8 cellular contexts compared by ENCODE assay signal in genomic region chr18:32019251-32019943, GRCh38. TPM values are rescaled to one million over a fixed set of nuclear protein-coding genes. Genes with fewer than 3 reads are reported as not detected.
DNase-seq lines count a peak whose midpoint lies in the region; ATAC-seq, FAIRE-seq and TF ChIP-seq lines count a peak whose summit lies in the region.

No MANE protein-coding gene starts in this region.

- no peaks in the 10 kb centered on the region for H3K27me3 ChIP-seq in Loucy (ENCODE audit: insufficient read depth, low read length, poor library complexity, severe bottlenecking)

- peaks cover 20% of the 10 kb centered on the region for H3K4me1 ChIP-seq in Loucy (ENCODE audit: insufficient read depth, low read length, poor library complexity, severe bottlenecking)

- H3K36me3 ChIP-seq in Loucy (ENCODE audit: insufficient read depth, low read length): no peaks in the 10 kb centered on the region

- peak overlapping the region; percentile 96 for H3K9ac ChIP-seq in Loucy (ENCODE audit: low read depth, low read length, poor library complexity, severe bottlenecking)

- no peak for ATAC-seq in HG03439 (IDR thresholded peaks at IDR 0.05; ENCODE audit: unreplicated experiment)

- DNase-seq in GM12892 (ENCODE audit: insufficient read length) (peak; percentile 39), caudate nucleus (lab: John Stamatoyannopoulos, UW) (peak in 36 of 61 donors; percentile 11 to 67 (median 36)), kidney tubule cell (ENCODE audit: low spot score) (peak; percentile 40), epidermal melanocyte (ENCODE audit: insufficient read length, low spot score) (no peak)
- peak; percentile 35 for DNase-seq in activated CD4-positive, CD25-positive, alpha-beta regulatory T cell treated with anti-CD3 and anti-CD28 coated beads, Interleukin-2, amount 50 U/mL, for 16 hours (ENCODE audit: low read depth, low spot score)
- peak in 3 of 4 experiments; percentile 14 to 30 (median 21) for DNase-seq in stimulated activated CD4-positive, alpha-beta T cell treated with anti-CD3 and anti-CD28 coated beads, Interleukin-1b, Interleukin-23, amount 100 ng/mL, for 24 hours (ENCODE audit: low read depth in 4 of 4, low spot score in 1 of 4)

- H2AFZ ChIP-seq in Loucy (ENCODE audit: low read length): peak overlapping the region; percentile 88

- TF ChIP-seq CTCF in Loucy (conservative IDR thresholded peaks at IDR 0.05; ENCODE audit: low read length): peak; percentile 44

- H3K9me3 ChIP-seq in Loucy (ENCODE audit: insufficient read depth, low read depth, low read length): no peaks in the 10 kb centered on the region

- peaks cover 42% of the 10 kb centered on the region for H3K79me2 ChIP-seq in Loucy (ENCODE audit: insufficient read depth, low read length)

- H3K4me2 ChIP-seq in Loucy (ENCODE audit: low read depth, low read length, poor library complexity, severe bottlenecking): peak overlapping the region; percentile 87

- peak overlapping the region; percentile 93 for H3K4me3 ChIP-seq in Loucy (ENCODE audit: low read length, poor library complexity, severe bottlenecking)

- peak overlapping the region; percentile 95 for H3K27ac ChIP-seq in caudate nucleus (ENCODE audit: low read depth, low read length)

- no peaks in the 10 kb centered on the region for H3K9me2 ChIP-seq in Loucy (replicated peaks; ENCODE audit: low read depth, low read length)

- no peaks in the 10 kb centered on the region for H4K20me1 ChIP-seq in Loucy (ENCODE audit: insufficient read depth, low read length, poor library complexity, severe bottlenecking)

- H3F3A ChIP-seq in Loucy (ENCODE audit: low read depth): peaks cover 8% of the 10 kb centered on the region; the same call in 1 of the 2 replicates

- TF ChIP-seq POLR2A in GM12892 (IDR thresholded peaks at IDR 0.05; ENCODE audit: low read depth, low read length): no peak

- peak; percentile 58 for FAIRE-seq in GM12892 (lab: Jason Lieb, UNC)

RNA-seq across cellular contexts. Expression of gene RNF125, which starts 0.8 kb away (rescaled TPM):
- polyA plus RNA-seq in GM12892 (2012; ENCODE audit: missing spikeins): 1.9 TPM
